Comparison of ENCODE assay signal across 28 cellular contexts in genomic region chr4:163865010-163865409, GRCh38.
"Had no signal": no experiment of that assay in that cellular context is flagged by ENCODE, and none has a peak within 500 bp of the region (broad histone marks: within the 10 kb centered on the region; RNA-seq: fewer than 3 reads in every experiment).

No MANE protein-coding gene starts in this region.

- H3K9ac ChIP-seq: neural progenitor cell, parathyroid adenoma had no signal

- H3K27me3 ChIP-seq: neural progenitor cell, ovary, right lobe of liver, sigmoid colon, spleen, suprapubic skin, testis, tibial artery, transverse colon, upper lobe of right lung, uterus had no signal

- H3K9me3 ChIP-seq: ovary, psoas muscle, right lobe of liver, sigmoid colon, spleen, suprapubic skin, testis, tibial artery, transverse colon, upper lobe of right lung, uterus had no signal

- H3K4me3 ChIP-seq: neural progenitor cell, ovary, psoas muscle, right lobe of liver, sigmoid colon, spleen, suprapubic skin, testis, tibial artery, transverse colon, upper lobe of right lung, uterus had no signal

- H3K36me3 ChIP-seq: neural progenitor cell, ovary, right lobe of liver, sigmoid colon, spleen, suprapubic skin, tibial artery, transverse colon, upper lobe of right lung, uterus had no signal

- ATAC-seq: natural killer cell; psoas muscle; right cardiac atrium; right lobe of liver; stimulated activated memory B cell treated with anti-CD40 and anti-IgM and Interleukin-4, amounts not matched to agents 10 μg/mL and 1 μg/mL and 100 μg/mL, for 72 hours; stimulated activated naive CD8-positive, alpha-beta T cell treated with anti-CD3 and anti-CD28 coated beads, Interleukin-15, amount 100 ng/mL, for 72 hours; stimulated activated naive CD8-positive, alpha-beta T cell treated with anti-CD3 and anti-CD28 coated beads, Interleukin-15, Interleukin-2, amounts not matched to agents 100 U/mL and 50 U/mL, for 24 hours; upper lobe of right lung had no signal

- H3K4me1 ChIP-seq: neural progenitor cell, parathyroid adenoma, psoas muscle, right lobe of liver, sigmoid colon, spleen, suprapubic skin, testis, tibial artery, transverse colon, upper lobe of right lung, uterus had no signal

- H3K4me2 ChIP-seq: neural progenitor cell had no signal

- H3K27ac ChIP-seq: neural progenitor cell, ovary, parathyroid adenoma, psoas muscle, right lobe of liver, sigmoid colon, spleen, suprapubic skin, testis, tibial artery, transverse colon, upper lobe of right lung, uterus had no signal

- H3K79me2 ChIP-seq: parathyroid adenoma had no signal

- H2AFZ ChIP-seq: neural progenitor cell, parathyroid adenoma had no signal

- DNase-seq: natural killer cell; occipital lobe; ovary; posterior cingulate gyrus; psoas muscle; right cardiac atrium; right lobe of liver; sigmoid colon; small intestine; spleen; stimulated activated CD4-positive, alpha-beta T cell treated with anti-CD3 and anti-CD28 coated beads, Interleukin-12 subunit alpha, Interleukin-12 subunit beta, amount 100 ng/mL, for 4 hours; stimulated activated CD4-positive, alpha-beta T cell treated with anti-CD3 and anti-CD28 coated beads, Interleukin-1b, Interleukin-23, amount 100 ng/mL, for 48 hours; stimulated activated CD4-positive, alpha-beta T cell treated with anti-CD3 and anti-CD28 coated beads, Interleukin-4, amount 100 ng/mL, for 1 hour; stimulated activated CD4-positive, alpha-beta T cell treated with anti-CD3 and anti-CD28 coated beads, Interleukin-4, amount 100 ng/mL, for 4 hours; stimulated activated CD8-positive, alpha-beta memory T cell treated with anti-CD3 and anti-CD28 coated beads, Interleukin-4, amount 100 ng/mL, for 48 hours; stimulated activated naive CD4-positive, alpha-beta T cell; stimulated activated naive CD8-positive, alpha-beta T cell treated with anti-CD3 and anti-CD28 coated beads, Interleukin-15, amount 100 ng/mL, for 72 hours; stimulated activated naive CD8-positive, alpha-beta T cell treated with anti-CD3 and anti-CD28 coated beads, Interleukin-15, Interleukin-2, amounts not matched to agents 100 U/mL and 50 U/mL, for 24 hours; substantia nigra; testis; tibial artery; transverse colon; upper lobe of right lung; uterus had no signal
